9 cellular contexts compared by ENCODE assay signal in the genomic region with DNA sequence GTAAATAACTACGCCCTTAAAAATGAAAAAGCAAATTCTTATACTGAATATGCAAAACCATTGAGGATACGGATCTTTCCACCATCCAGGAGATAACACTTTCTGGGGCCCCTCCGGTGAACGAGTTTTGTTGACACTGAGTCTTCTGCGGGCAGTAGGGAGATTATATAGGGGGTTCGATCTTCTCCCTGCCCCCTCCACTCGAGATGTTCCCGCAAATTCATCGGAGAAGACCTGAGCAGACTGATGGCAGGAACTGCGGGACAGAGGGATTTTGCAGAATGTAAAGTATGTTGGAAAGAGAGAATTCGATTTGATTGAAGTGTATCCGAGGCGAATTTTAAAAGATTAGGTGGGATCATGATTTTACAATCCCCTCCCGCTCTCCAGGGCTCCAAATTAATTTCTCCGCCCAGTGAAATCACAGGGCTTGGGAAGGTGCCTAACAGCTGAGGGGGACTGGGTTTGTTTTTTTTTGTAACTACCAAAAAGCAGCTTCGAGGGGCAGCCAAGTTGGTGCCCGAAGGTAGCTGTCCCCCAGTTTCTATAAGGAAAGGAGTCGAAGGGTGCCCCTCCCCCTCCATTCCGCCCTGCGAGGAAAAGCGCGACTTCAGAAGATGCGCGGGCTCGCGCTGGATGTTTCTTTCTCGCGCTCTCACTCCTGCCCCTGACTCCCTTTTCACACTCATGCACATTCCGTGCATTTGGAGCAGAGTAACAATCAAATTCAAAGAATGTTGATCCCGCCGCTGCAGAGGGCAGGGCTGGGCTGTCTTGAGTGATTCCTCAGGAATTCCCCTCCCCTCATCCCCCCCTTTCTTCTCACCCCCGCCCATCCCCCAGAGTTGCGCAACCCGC. TPM values are rescaled to one million over a fixed set of nuclear protein-coding genes. Genes with fewer than 3 reads are reported as not detected.
DNase-seq lines count a peak whose midpoint lies in the region; ATAC-seq and TF ChIP-seq lines count a peak whose summit lies in the region.
"Had no signal": no experiment of that assay in that cellular context is flagged by ENCODE, and none has a peak within 500 bp of the region (broad histone marks: within the 10 kb centered on the region; RNA-seq: fewer than 3 reads in every experiment).

No MANE protein-coding gene starts in this region.

- peaks cover 12% of the 10 kb centered on the region; the same call in 1 of the 2 replicates for H3K4me1 ChIP-seq in BLaER1
- H3K4me1 ChIP-seq in transverse colon = peaks cover 0 to 20% (median 4%) of the 10 kb centered on the region in 4 donors

- H3K4me1 Mint-ChIP-seq in IgD-negative memory B cell = peaks cover 2 to 8% (median 7%) of the 10 kb centered on the region in 3 donors

- no peaks in the 10 kb centered on the region for H3K9me3 Mint-ChIP-seq in IgD-negative memory B cell

- no peaks in the 10 kb centered on the region for H4K20me1 ChIP-seq in BLaER1

- no peak for TF ChIP-seq EP300 in transverse colon (IDR thresholded peaks at IDR 0.05; ENCODE audit: low read depth)

- H3K9ac ChIP-seq in BLaER1 = no peak overlapping the region

- H3K27me3 ChIP-seq in BLaER1 (peaks cover 81% of the 10 kb centered on the region), transverse colon (peaks cover 48% of the 10 kb centered on the region)

- H3K4me3 ChIP-seq in BLaER1 = peak overlapping the region; percentile 51
- H3K4me3 ChIP-seq in transverse colon = peak overlapping the region in 3 of 4 donors; percentile 5 to 47 (median 12)

- peaks cover 23% of the 10 kb centered on the region for H3K27me3 Mint-ChIP-seq in IgD-negative memory B cell

- in situ Hi-C loops in transverse colon (cut with MboI; ENCODE audit: low pct_ligation_motif_present in 1 of 4, low pct_unique_long_range_greater_than_20kb in 1 of 4, low sequenced_read_pairs in 3 of 4) = no loop called here

- DNase-seq in amniotic epithelial cell (ENCODE audit: low read depth) (peak; percentile 31), kidney tubule cell (ENCODE audit: low spot score) (peak; percentile 42), transverse colon (no peak)

- TF ChIP-seq POLR2A in transverse colon (IDR thresholded peaks at IDR 0.05) = no peak
- TF ChIP-seq POLR2A in GM18505 (IDR thresholded peaks at IDR 0.05; ENCODE audit: borderline replicate concordance, extremely low read depth, insufficient read depth, insufficient read length) = no peak

- peak overlapping the region; percentile 61 for H3K4me2 ChIP-seq in BLaER1

- H3K4me3 Mint-ChIP-seq in IgD-negative memory B cell = peak overlapping the region; percentile 85 to 92 (median 87)

- H3K9me3 ChIP-seq in BLaER1 (peaks cover 22% of the 10 kb centered on the region), transverse colon (no peaks in the 10 kb centered on the region)

- no peaks in the 10 kb centered on the region for H3K36me3 Mint-ChIP-seq in IgD-negative memory B cell

- no peak for TF ChIP-seq CTCF in transverse colon (IDR thresholded peaks at IDR 0.05)

- H3K27ac ChIP-seq in BLaER1 (no peak overlapping the region), transverse colon (no peak overlapping the region)
- H3K27ac ChIP-seq: epithelial cell of prostate had no signal

- 0 to 50% methylated on average over 3 to 33 of the region's 34 CpGs for WGBS in transverse colon (ENCODE audit: low coverage in 1 of 2), 2 donors

- peak overlapping the region; percentile 17 to 92 (median 82) for H3K27ac Mint-ChIP-seq in IgD-negative memory B cell

- ATAC-seq in GM21737 (IDR thresholded peaks at IDR 0.05; ENCODE audit: unreplicated experiment) (no peak), HG03354 (IDR thresholded peaks at IDR 0.05; ENCODE audit: poor library complexity, severe bottlenecking, unreplicated experiment) (no peak), GM18505 (IDR thresholded peaks at IDR 0.05; ENCODE audit: unreplicated experiment) (no peak)

- H3K36me3 ChIP-seq in BLaER1 (no peaks in the 10 kb centered on the region), transverse colon (no peaks in the 10 kb centered on the region)

- intact Hi-C loops in transverse colon (cut with DNase I; ENCODE audit: low total_unique reads) = no loop called here

RNA-seq across cellular contexts. Expression of a gene that starts 1.2 kb away (rescaled TPM):
- polyA plus RNA-seq in IgD-negative memory B cell = 0.33 TPM
- 1 to 10 TPM in 3 of 4 donors, not detected in 1; 1.2 to 1.7 (median 1.4) TPM for total RNA-seq in transverse colon

RNA-seq across cellular contexts. Expression of a gene that starts 51.8 kb away (rescaled TPM):
- not detected for polyA plus RNA-seq in IgD-negative memory B cell
- not detected for total RNA-seq in transverse colon

RNA-seq across cellular contexts. Expression of a gene that starts 59.5 kb away (rescaled TPM):
- 11.5 TPM for polyA plus RNA-seq in IgD-negative memory B cell
- 10 to 100 TPM in 2 of 4 donors, 1 to 10 TPM in 2; 5.6 to 16.1 (median 10.0) TPM for total RNA-seq in transverse colon
